Comparison of ENCODE assay signal across 11 cellular contexts in genomic region chr9:70868661-70869652, GRCh38.
DNase-seq lines count a peak whose midpoint lies in the region; TF ChIP-seq lines count a peak whose summit lies in the region.
"Had no signal": no experiment of that assay in that cellular context is flagged by ENCODE, and none has a peak within 500 bp of the region (broad histone marks: within the 10 kb centered on the region; RNA-seq: fewer than 3 reads in every experiment).

No MANE protein-coding gene starts in this region.

- H3K27me3 ChIP-seq in left ventricle myocardium inferior (ENCODE audit: low read depth) (peaks cover 22% of the 10 kb centered on the region), rectal smooth muscle tissue (ENCODE audit: control insufficient read depth, insufficient read depth, low read length) (no peaks in the 10 kb centered on the region)

- no peak overlapping the region for H3K9ac ChIP-seq in rectal smooth muscle tissue (ENCODE audit: low read length)

- DNase-seq in Ammon's horn (ENCODE audit: low spot score), result peak; percentile 6
- peak; percentile 53 for DNase-seq in amniotic epithelial cell (ENCODE audit: low read depth)
- DNase-seq in left ventricle myocardium inferior, result no peak
- DNase-seq in activated CD4-positive, CD25-positive, alpha-beta regulatory T cell (lab: John Stamatoyannopoulos, UW), result no peak
- no peak for DNase-seq in activated CD4-positive, alpha-beta T cell treated with anti-CD3 and anti-CD28 coated beads for 48 hours
- no peak for DNase-seq in DMS53 treated with DMSO at 0.1 percent for 48 hours (lab: John Stamatoyannopoulos, UW; ENCODE audit: unreplicated experiment)
- no peak for DNase-seq in KG1 (lab: John Stamatoyannopoulos, UW)
- DNase-seq: activated CD8-positive, alpha-beta memory T cell treated with anti-CD3 and anti-CD28 coated beads, Interleukin-2, amount 50 U/mL, for 48 hours; CD4-positive, alpha-beta memory T cell; stimulated activated naive CD8-positive, alpha-beta T cell treated with anti-CD3 and anti-CD28 coated beads, Interleukin-15, amount 100 ng/mL, for 72 hours had no signal

- intact Hi-C loops in left ventricle myocardium inferior (cut with micrococcal nuclease), result loop anchor here (10.0 kb wide), 1 partner anchor 54 kb away; no protein-coding TSS in a partner anchor

- H3K36me3 ChIP-seq in left ventricle myocardium inferior, result no peaks in the 10 kb centered on the region
- no peaks in the 10 kb centered on the region for H3K36me3 ChIP-seq in rectal smooth muscle tissue (ENCODE audit: control insufficient read depth, insufficient read depth, low read length)

- H3K4me3 ChIP-seq in left ventricle myocardium inferior (peak overlapping the region; percentile 51), rectal smooth muscle tissue (ENCODE audit: low read length) (peak overlapping the region; percentile 50)

- TF ChIP-seq CTCF in left ventricle myocardium inferior (IDR thresholded peaks at IDR 0.05; ENCODE audit: borderline replicate concordance), result no peak

- H3K4me1 ChIP-seq in left ventricle myocardium inferior (no peaks in the 10 kb centered on the region), rectal smooth muscle tissue (ENCODE audit: control insufficient read depth, insufficient read depth, low read length) (no peaks in the 10 kb centered on the region)

- H3K9me3 ChIP-seq in left ventricle myocardium inferior (replicated peaks), result no peaks in the 10 kb centered on the region

- H3K27ac ChIP-seq in left ventricle myocardium inferior (replicated peaks) (no peak overlapping the region), rectal smooth muscle tissue (ENCODE audit: low read depth, low read length) (no peak overlapping the region)

Comparison
In these comparisons a context has a peak if more than half of its experiments do, and no peak if none do; other contexts are left out.
1. DNase-seq: peak in Ammon's horn (single experiment) and amniotic epithelial cell (single experiment); none in left ventricle myocardium inferior (single experiment), activated CD4-positive, CD25-positive, alpha-beta regulatory T cell (0 of 4), activated CD4-positive, alpha-beta T cell treated with anti-CD3 and anti-CD28 coated beads for 48 hours (single experiment), DMS53 treated with DMSO at 0.1 percent for 48 hours (single experiment) and KG1 (single experiment).